In the genomic region with DNA sequence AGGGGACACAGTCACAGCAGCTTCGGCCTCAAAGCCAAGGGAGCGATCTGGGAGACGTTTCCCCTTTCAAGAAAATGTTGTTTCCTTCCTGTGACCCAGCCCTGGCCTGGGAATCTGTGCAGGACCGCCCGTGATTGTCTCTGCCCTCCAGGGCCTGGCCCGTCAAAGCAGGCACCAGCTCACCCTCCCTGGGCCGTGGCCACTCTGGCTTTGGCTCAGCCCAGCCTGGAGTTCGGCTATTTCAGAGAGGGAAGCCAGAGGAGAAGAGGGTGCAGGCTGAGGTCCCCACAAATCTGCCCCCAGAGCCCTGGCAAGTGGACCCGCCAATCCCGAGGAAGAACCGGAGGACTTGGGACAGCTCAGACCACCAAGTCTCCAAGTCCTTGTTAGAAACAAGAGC, we compare ENCODE assay signal across 1 cellular context.
TF ChIP-seq lines count a peak whose summit lies in the region.

No MANE protein-coding gene starts in this region.

TF ChIP-seq in HepG2, 621 proteins besides CTCF, POLR2A, EP300 and RAD21:
- no peak for TF ChIP-seq ZC3H13 (CRISPR knock-in tag; IDR thresholded peaks at IDR 0.05)
- TF ChIP-seq MZF1 (CRISPR knock-in tag; IDR thresholded peaks at IDR 0.05; ENCODE audit: borderline replicate concordance) = no peak
- no peak for TF ChIP-seq AGO1 (IDR thresholded peaks at IDR 0.05; ENCODE audit: low read depth, low read length, poor library complexity, severe bottlenecking)
TF ChIP-seq in HepG2: peak in this region for 0.
